1 cellular context compared by ENCODE assay signal in genomic region chr11:119335655-119336543, GRCh38.
TF ChIP-seq lines count a peak whose summit lies in the region.

No MANE protein-coding gene starts in this region.

TF ChIP-seq in GM23338, 12 proteins besides CTCF, POLR2A, EP300 and RAD21 (continued from another document):
- TF ChIP-seq ZNF462 (CRISPR knock-in tag; IDR thresholded peaks at IDR 0.05), result no peak
- TF ChIP-seq STAT1 (IDR thresholded peaks at IDR 0.05; ENCODE audit: unreplicated experiment), result no peak
- TF ChIP-seq CREB1 (CRISPR knock-in tag; IDR thresholded peaks at IDR 0.05; ENCODE audit: low read depth), result no peak
- no peak for TF ChIP-seq JUNB (IDR thresholded peaks at IDR 0.05; ENCODE audit: unreplicated experiment)
